ENCODE assay signal across 1 cellular context in the genomic region with DNA sequence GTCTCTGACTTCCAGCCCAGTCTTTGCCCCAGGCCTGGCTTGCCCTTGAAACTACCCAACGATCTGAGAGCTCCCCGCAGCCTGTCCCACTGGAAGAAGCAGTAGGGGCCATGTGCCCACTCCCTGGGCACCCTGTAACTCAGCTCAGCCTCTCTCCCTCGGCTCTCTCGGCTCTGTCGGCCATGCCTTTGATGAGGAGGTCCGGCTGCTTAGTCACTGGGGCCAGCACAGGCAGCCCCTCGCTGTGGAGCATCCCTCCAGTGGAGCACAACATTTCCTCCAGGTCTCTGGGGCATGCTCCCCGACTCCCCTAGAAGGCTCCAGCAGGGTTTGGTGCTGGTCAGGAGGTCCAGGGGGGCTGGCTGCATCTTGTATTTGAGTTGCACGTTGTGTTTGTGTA.
TF ChIP-seq lines count a peak whose summit lies in the region.

No MANE protein-coding gene starts in this region.

TF ChIP-seq in GM23338, 12 proteins besides CTCF, POLR2A, EP300 and RAD21 (continued from another document):
- TF ChIP-seq, protein P1, sequence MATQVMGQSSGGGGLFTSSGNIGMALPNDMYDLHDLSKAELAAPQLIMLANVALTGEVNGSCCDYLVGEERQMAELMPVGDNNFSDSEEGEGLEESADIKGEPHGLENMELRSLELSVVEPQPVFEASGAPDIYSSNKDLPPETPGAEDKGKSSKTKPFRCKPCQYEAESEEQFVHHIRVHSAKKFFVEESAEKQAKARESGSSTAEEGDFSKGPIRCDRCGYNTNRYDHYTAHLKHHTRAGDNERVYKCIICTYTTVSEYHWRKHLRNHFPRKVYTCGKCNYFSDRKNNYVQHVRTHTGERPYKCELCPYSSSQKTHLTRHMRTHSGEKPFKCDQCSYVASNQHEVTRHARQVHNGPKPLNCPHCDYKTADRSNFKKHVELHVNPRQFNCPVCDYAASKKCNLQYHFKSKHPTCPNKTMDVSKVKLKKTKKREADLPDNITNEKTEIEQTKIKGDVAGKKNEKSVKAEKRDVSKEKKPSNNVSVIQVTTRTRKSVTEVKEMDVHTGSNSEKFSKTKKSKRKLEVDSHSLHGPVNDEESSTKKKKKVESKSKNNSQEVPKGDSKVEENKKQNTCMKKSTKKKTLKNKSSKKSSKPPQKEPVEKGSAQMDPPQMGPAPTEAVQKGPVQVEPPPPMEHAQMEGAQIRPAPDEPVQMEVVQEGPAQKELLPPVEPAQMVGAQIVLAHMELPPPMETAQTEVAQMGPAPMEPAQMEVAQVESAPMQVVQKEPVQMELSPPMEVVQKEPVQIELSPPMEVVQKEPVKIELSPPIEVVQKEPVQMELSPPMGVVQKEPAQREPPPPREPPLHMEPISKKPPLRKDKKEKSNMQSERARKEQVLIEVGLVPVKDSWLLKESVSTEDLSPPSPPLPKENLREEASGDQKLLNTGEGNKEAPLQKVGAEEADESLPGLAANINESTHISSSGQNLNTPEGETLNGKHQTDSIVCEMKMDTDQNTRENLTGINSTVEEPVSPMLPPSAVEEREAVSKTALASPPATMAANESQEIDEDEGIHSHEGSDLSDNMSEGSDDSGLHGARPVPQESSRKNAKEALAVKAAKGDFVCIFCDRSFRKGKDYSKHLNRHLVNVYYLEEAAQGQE (IDR thresholded peaks at IDR 0.05; ENCODE audit: unreplicated experiment) = no peak
- TF ChIP-seq ZNF114 (CRISPR knock-in tag; IDR thresholded peaks at IDR 0.05) (no peak), JUNB (IDR thresholded peaks at IDR 0.05; ENCODE audit: unreplicated experiment) (no peak), POLR2AphosphoS5 (IDR thresholded peaks at IDR 0.05; ENCODE audit: low read depth) (no peak), ZNF331 (CRISPR knock-in tag; IDR thresholded peaks at IDR 0.05; ENCODE audit: low read depth) (no peak), NANOG (IDR thresholded peaks at IDR 0.05; ENCODE audit: borderline replicate concordance) (no peak), EZH2 (IDR thresholded peaks at IDR 0.05; ENCODE audit: low read depth, unreplicated experiment) (no peak), STAT1 (IDR thresholded peaks at IDR 0.05; ENCODE audit: unreplicated experiment) (no peak), EZH2phosphoT487 (IDR thresholded peaks at IDR 0.05; ENCODE audit: unreplicated experiment) (no peak)
- TF ChIP-seq, protein P2, sequence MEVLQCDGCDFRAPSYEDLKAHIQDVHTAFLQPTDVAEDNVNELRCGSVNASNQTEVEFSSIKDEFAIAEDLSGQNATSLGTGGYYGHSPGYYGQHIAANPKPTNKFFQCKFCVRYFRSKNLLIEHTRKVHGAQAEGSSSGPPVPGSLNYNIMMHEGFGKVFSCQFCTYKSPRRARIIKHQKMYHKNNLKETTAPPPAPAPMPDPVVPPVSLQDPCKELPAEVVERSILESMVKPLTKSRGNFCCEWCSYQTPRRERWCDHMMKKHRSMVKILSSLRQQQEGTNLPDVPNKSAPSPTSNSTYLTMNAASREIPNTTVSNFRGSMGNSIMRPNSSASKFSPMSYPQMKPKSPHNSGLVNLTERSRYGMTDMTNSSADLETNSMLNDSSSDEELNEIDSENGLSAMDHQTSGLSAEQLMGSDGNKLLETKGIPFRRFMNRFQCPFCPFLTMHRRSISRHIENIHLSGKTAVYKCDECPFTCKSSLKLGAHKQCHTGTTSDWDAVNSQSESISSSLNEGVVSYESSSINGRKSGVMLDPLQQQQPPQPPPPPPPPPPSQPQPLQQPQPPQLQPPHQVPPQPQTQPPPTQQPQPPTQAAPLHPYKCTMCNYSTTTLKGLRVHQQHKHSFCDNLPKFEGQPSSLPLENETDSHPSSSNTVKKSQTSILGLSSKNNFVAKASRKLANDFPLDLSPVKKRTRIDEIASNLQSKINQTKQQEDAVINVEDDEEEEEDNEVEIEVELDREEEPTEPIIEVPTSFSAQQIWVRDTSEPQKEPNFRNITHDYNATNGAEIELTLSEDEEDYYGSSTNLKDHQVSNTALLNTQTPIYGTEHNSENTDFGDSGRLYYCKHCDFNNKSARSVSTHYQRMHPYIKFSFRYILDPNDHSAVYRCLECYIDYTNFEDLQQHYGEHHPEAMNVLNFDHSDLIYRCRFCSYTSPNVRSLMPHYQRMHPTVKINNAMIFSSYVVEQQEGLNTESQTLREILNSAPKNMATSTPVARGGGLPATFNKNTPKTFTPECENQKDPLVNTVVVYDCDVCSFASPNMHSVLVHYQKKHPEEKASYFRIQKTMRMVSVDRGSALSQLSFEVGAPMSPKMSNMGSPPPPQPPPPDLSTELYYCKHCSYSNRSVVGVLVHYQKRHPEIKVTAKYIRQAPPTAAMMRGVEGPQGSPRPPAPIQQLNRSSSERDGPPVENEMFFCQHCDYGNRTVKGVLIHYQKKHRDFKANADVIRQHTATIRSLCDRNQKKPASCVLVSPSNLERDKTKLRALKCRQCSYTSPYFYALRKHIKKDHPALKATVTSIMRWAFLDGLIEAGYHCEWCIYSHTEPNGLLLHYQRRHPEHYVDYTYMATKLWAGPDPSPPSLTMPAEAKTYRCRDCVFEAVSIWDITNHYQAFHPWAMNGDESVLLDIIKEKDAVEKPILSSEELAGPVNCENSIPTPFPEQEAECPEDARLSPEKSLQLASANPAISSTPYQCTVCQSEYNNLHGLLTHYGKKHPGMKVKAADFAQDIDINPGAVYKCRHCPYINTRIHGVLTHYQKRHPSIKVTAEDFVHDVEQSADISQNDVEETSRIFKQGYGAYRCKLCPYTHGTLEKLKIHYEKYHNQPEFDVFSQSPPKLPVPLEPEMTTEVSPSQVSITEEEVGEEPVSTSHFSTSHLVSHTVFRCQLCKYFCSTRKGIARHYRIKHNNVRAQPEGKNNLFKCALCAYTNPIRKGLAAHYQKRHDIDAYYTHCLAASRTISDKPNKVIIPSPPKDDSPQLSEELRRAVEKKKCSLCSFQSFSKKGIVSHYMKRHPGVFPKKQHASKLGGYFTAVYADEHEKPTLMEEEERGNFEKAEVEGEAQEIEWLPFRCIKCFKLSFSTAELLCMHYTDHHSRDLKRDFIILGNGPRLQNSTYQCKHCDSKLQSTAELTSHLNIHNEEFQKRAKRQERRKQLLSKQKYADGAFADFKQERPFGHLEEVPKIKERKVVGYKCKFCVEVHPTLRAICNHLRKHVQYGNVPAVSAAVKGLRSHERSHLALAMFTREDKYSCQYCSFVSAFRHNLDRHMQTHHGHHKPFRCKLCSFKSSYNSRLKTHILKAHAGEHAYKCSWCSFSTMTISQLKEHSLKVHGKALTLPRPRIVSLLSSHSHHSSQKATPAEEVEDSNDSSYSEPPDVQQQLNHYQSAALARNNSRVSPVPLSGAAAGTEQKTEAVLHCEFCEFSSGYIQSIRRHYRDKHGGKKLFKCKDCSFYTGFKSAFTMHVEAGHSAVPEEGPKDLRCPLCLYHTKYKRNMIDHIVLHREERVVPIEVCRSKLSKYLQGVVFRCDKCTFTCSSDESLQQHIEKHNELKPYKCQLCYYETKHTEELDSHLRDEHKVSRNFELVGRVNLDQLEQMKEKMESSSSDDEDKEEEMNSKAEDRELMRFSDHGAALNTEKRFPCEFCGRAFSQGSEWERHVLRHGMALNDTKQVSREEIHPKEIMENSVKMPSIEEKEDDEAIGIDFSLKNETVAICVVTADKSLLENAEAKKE (CRISPR knock-in tag; IDR thresholded peaks at IDR 0.05) = no peak
